16 cellular contexts compared by ENCODE assay signal in genomic region chr4:137514401-137515116, GRCh38. TPM values are rescaled to one million over a fixed set of nuclear protein-coding genes. Genes with fewer than 3 reads are reported as not detected.
"Had no signal": no experiment of that assay in that cellular context is flagged by ENCODE, and none has a peak within 500 bp of the region (broad histone marks: within the 10 kb centered on the region; RNA-seq: fewer than 3 reads in every experiment).

No MANE protein-coding gene starts in this region.

- H3K4me1 ChIP-seq: spleen had no signal

- H3K9me3 ChIP-seq: spleen had no signal

- H3K36me3 ChIP-seq: spleen had no signal

- H3K27ac ChIP-seq: spleen, VCaP had no signal

- FAIRE-seq: colon had no signal

- H3K4me3 ChIP-seq: spleen had no signal

- ATAC-seq: activated CD8-positive, alpha-beta T cell treated with anti-CD3 and anti-CD28 coated beads for 36 hours; activated T-cell treated with anti-CD3 and anti-CD28 coated beads, Interleukin-2, amount 50 U/mL, for 72 hours; right cardiac atrium; stimulated activated naive B cell treated with anti-CD40 and anti-IgM and Interleukin-4, amounts not matched to agents 10 μg/mL and 1 μg/mL and 100 μg/mL, for 72 hours had no signal

- DNase-seq: activated CD4-positive, alpha-beta T cell treated with anti-CD3 and anti-CD28 coated beads for 4 hours; activated CD8-positive, alpha-beta memory T cell treated with anti-CD3 and anti-CD28 coated beads, Interleukin-2, amount 50 U/mL, for 4 hours; activated CD8-positive, alpha-beta T cell treated with anti-CD3 and anti-CD28 coated beads for 36 hours; activated gamma-delta T cell treated with Interleukin-2 at 50 U/mL for 16 hours; activated naive CD8-positive, alpha-beta T cell treated with anti-CD3 and anti-CD28 coated beads for 36 hours; activated T-cell treated with anti-CD3 and anti-CD28 coated beads, Interleukin-2, amount 50 U/mL, for 72 hours; aorta; hippocampal formation; right cardiac atrium; spleen; stimulated activated CD4-positive, alpha-beta T cell treated with anti-CD3 and anti-CD28 coated beads, Interleukin-1b, Interleukin-23, amount 100 ng/mL, for 48 hours; stimulated activated naive B cell treated with anti-CD40 and anti-IgM and Interleukin-4, amounts not matched to agents 10 μg/mL and 1 μg/mL and 100 μg/mL, for 72 hours; T1000; trophoblast cell had no signal

- H3K27me3 ChIP-seq: spleen had no signal

RNA-seq across cellular contexts. Expression of gene PCDH18, which starts 17.7 kb away (rescaled TPM):
- total RNA-seq: activated CD8-positive, alpha-beta T cell treated with anti-CD3 and anti-CD28 coated beads for 36 hours; activated T-cell treated with anti-CD3 and anti-CD28 coated beads, Interleukin-2, amount 50 U/mL, for 72 hours had no signal
